ENCODE assay signal across 3 cellular contexts in the genomic region with DNA sequence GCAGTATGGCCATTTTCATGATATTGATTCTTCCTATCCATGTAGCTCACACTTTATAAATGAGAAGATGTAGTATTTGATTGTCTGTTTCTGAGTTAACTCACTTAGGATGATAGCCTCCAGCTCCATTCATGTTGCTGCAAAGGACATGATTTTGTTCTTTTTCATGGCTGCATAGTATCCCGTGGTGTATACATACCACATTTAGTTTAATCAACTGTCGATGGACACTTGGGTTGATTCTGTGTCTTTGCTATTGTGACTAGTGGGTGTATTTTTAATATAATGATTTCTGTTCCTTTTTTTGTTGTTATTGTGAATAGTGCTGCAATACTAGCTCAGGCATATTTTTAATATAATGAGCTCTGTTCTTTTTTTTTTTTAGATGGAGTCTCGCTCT.
"Had no signal": no experiment of that assay in that cellular context is flagged by ENCODE, and none has a peak within 500 bp of the region (broad histone marks: within the 10 kb centered on the region; RNA-seq: fewer than 3 reads in every experiment).

No MANE protein-coding gene starts in this region.

- H3K4me3 ChIP-seq: GM12878 had no signal

- ATAC-seq: GM12878 had no signal

- DNase-seq: GDM1, GF-D8 had no signal
